14 cellular contexts compared by ENCODE assay signal in the genomic region with DNA sequence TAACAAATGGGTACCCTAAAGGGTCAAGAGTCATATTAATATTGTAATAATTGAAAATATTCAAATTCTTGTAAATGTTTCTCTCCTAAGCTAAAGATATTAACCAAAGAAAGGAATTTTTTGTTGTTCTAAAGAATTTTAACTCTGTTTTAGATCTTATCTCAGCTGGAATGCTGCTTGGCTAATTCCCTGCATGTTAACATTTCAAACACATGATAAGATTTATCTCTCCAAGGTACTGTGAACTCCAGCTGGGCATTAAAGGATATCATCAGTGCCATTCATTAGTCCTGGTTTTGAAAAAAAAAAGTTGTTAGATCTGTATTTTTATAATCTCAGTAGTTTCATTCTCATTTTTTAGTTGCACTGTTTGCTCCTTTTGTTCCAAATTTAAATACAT.
"Had no signal": no experiment of that assay in that cellular context is flagged by ENCODE, and none has a peak within 500 bp of the region (broad histone marks: within the 10 kb centered on the region; RNA-seq: fewer than 3 reads in every experiment).

No MANE protein-coding gene starts in this region.

- H3K36me3 ChIP-seq: heart left ventricle, left lung had no signal

- H3K4me3 ChIP-seq: esophagus squamous epithelium, heart left ventricle, left lung, tibial artery, vagina had no signal

- ATAC-seq: activated naive CD4-positive, alpha-beta T cell treated with anti-CD3 and anti-CD28 coated beads, Interleukin-2, amount 50 U/mL, for 72 hours; heart left ventricle; left lung; T-helper 17 cell had no signal

- H3K9me3 ChIP-seq: esophagus squamous epithelium had no signal

- H3K4me1 Mint-ChIP-seq: activated B cell treated with CpG ODN at 0.5 μM for 24 hours, neural crest cell had no signal

- DNase-seq: activated B cell treated with CpG ODN at 0.5 μM for 24 hours; activated CD4-positive, alpha-beta T cell treated with anti-CD3 and anti-CD28 coated beads, Interleukin-2, amount 50 U/mL, for 1 hour; activated T-cell treated with anti-CD3 and anti-CD28 coated beads, Interleukin-2, amount 50 U/mL, for 1 hour; esophagus squamous epithelium; foreskin melanocyte; heart left ventricle; left lung; mesenchymal stem cell; stimulated activated CD4-positive, alpha-beta T cell treated with anti-CD3 and anti-CD28 coated beads, Interleukin-15, amount 100 ng/mL, for 24 hours; T-helper 17 cell; tibial artery had no signal

- H3K27me3 Mint-ChIP-seq: activated B cell treated with CpG ODN at 0.5 μM for 24 hours, T-helper 17 cell had no signal

- H3K27ac Mint-ChIP-seq: activated B cell treated with CpG ODN at 0.5 μM for 24 hours; activated naive CD4-positive, alpha-beta T cell treated with anti-CD3 and anti-CD28 coated beads, Interleukin-2, amount 50 U/mL, for 72 hours; T-helper 17 cell had no signal

- H3K27ac ChIP-seq: esophagus squamous epithelium, heart left ventricle, left lung, tibial artery, vagina had no signal

- H3K4me1 ChIP-seq: esophagus squamous epithelium, left lung, tibial artery had no signal

- H3K27me3 ChIP-seq: esophagus squamous epithelium, heart left ventricle, left lung, tibial artery, vagina had no signal

- H3K4me3 Mint-ChIP-seq: activated B cell treated with CpG ODN at 0.5 μM for 24 hours, neural crest cell, T-helper 17 cell had no signal
